ENCODE assay signal across 8 cellular contexts in genomic region chr9:23850242-23851023, GRCh38. TPM values are rescaled to one million over a fixed set of nuclear protein-coding genes. Genes with fewer than 3 reads are reported as not detected.
DNase-seq lines count a peak whose midpoint lies in the region; ATAC-seq, FAIRE-seq and TF ChIP-seq lines count a peak whose summit lies in the region.

No MANE protein-coding gene starts in this region.

- H3K36me3 ChIP-seq in BJ (ENCODE audit: control insufficient read depth, insufficient read depth, low read length): no peaks in the 10 kb centered on the region
- no peaks in the 10 kb centered on the region for H3K36me3 ChIP-seq in H1 (ENCODE audit: control insufficient read depth in 2 of 4, insufficient read depth in 4 of 4, low read length in 3 of 4)
- no peaks in the 10 kb centered on the region for H3K36me3 ChIP-seq in neural cell (ENCODE audit: insufficient read depth, low read length)
- H3K36me3 ChIP-seq in A673 (ENCODE audit: insufficient read depth, low read length, poor library complexity, severe bottlenecking): no peaks in the 10 kb centered on the region

- peak overlapping the region in 2 of 4 experiments; percentile 20 to 73; a peak in 4 of 7 replicates for H3K9ac ChIP-seq in H1 (replicated peaks in 1 of 4; ENCODE audit: extremely low read depth in 1 of 4, low read depth in 3 of 4, low read length in 3 of 4)
- peak overlapping the region; percentile 55 for H3K9ac ChIP-seq in neural cell (ENCODE audit: low read length)

- H4K20me1 ChIP-seq in H1 (replicated peaks in 1 of 2; ENCODE audit: control insufficient read depth in 1 of 2, insufficient read depth in 2 of 2, low read length in 2 of 2): no peaks in the 10 kb centered on the region
- no peaks in the 10 kb centered on the region for H4K20me1 ChIP-seq in neural cell (ENCODE audit: insufficient read depth)

- H2BK5ac ChIP-seq in H1 (ENCODE audit: low read depth, low read length): peak overlapping the region; percentile 50; the same call in 1 of the 2 replicates

- no peak overlapping the region for H2BK20ac ChIP-seq in H1 (ENCODE audit: low read length)

- H3K27me3 ChIP-seq in BJ (ENCODE audit: control insufficient read depth, insufficient read depth, low read length): no peaks in the 10 kb centered on the region
- H3K27me3 ChIP-seq in H1 (replicated peaks in 1 of 4; ENCODE audit: control insufficient read depth in 3 of 4, extremely low read depth in 1 of 4, insufficient read depth in 3 of 4, low read length in 3 of 4): peaks cover 0 to 7% (median 3%) of the 10 kb centered on the region in 4 experiments; a peak in 3 of 7 replicates
- peaks cover 17% of the 10 kb centered on the region for H3K27me3 ChIP-seq in neural cell (ENCODE audit: insufficient read depth, low read depth, low read length)
- no peaks in the 10 kb centered on the region for H3K27me3 ChIP-seq in A673 (replicated peaks; ENCODE audit: insufficient read depth, low read depth, low read length, poor library complexity)

- peaks cover 20% of the 10 kb centered on the region for H3K23me2 ChIP-seq in H1 (ENCODE audit: low read depth, low read length)

- no peaks in the 10 kb centered on the region for H3F3A ChIP-seq in neural cell (ENCODE audit: insufficient read depth, low read length, poor library complexity, severe bottlenecking)

- intact Hi-C loops in A673 (cut with micrococcal nuclease; ENCODE audit: unreplicated experiment): no loop called here

- H2AFZ ChIP-seq in H1 (ENCODE audit: low read length): peak overlapping the region; percentile 98
- no peak overlapping the region for H2AFZ ChIP-seq in neural cell (ENCODE audit: low read depth, low read length)

- H2AK5ac ChIP-seq in H1 (ENCODE audit: low read depth, low read length): no peak overlapping the region

- peak overlapping the region; percentile 89 to 95 for H3K4me2 ChIP-seq in H1 (ENCODE audit: insufficient read depth in 1 of 2, low read depth in 2 of 2, low read length in 2 of 2)
- peak overlapping the region; percentile 59 for H3K4me2 ChIP-seq in neural cell (ENCODE audit: low read length)

- H3K79me2 ChIP-seq in H1 (ENCODE audit: control insufficient read depth in 1 of 2, insufficient read depth in 2 of 2, low read length in 2 of 2) (no peaks in the 10 kb centered on the region), neural cell (replicated peaks; ENCODE audit: insufficient read depth, low read length) (peaks cover 14% of the 10 kb centered on the region)

- POLR2A ChIA-PET in BJ (lab: Charles Lee): no interaction called here
- POLR2A ChIA-PET in H1 (lab: Charles Lee; ENCODE audit: partially characterized antibody): interaction anchor here (0.8 kb wide), 1 partner anchor 24 kb away, joined by 3 read pairs; the partner anchor contains the start of gene ELAVL2
- POLR2A ChIA-PET in A673 (lab: Charles Lee; ENCODE audit: low non-redundant PET): no interaction called here

- no peak overlapping the region for H2BK15ac ChIP-seq in H1 (ENCODE audit: low read length)

- TF ChIP-seq EP300 in H1 (IDR thresholded peaks at IDR 0.05; ENCODE audit: borderline replicate concordance in 1 of 2, low read depth in 2 of 2, low read length in 2 of 2) (no peak), neural cell (conservative IDR thresholded peaks at IDR 0.05; ENCODE audit: poor library complexity, severe bottlenecking) (no peak)

- no peak overlapping the region for H3K56ac ChIP-seq in H1 (replicated peaks; ENCODE audit: insufficient read length, low read depth, low read length)

- no peak overlapping the region for H4K5ac ChIP-seq in H1 (ENCODE audit: insufficient read length, low read depth, low read length)

- TF ChIP-seq POLR2A in H1 (IDR thresholded peaks at IDR 0.05; ENCODE audit: control extremely low read depth in 1 of 2, low read depth in 2 of 2, low read length in 2 of 2): no peak

- WGBS in H1 (ENCODE audit: extremely low coverage in 1 of 2, insufficient coverage in 1 of 2, insufficient read length in 1 of 2, insufficient replicate concordance in 2 of 2, low coverage in 1 of 2, low lambda C conversion rate in 2 of 2, missing lambda C conversion rate in 1 of 2), 2 experiments: 2% methylated on average over 22 of the region's 33 CpGs; no CpG with 5 or more reads in 1 of the 2 experiments

- FAIRE-seq in H1 (lab: Jason Lieb, UNC): no peak

- no peak for TF ChIP-seq CTCF in BJ (IDR thresholded peaks at IDR 0.05; ENCODE audit: insufficient read depth, low read depth, low read length)
- TF ChIP-seq CTCF in H1 (IDR thresholded peaks at IDR 0.05; ENCODE audit: control extremely low read depth in 1 of 3, insufficient read depth in 1 of 3, low read depth in 1 of 3, low read length in 3 of 3): no peak
- no peak for TF ChIP-seq CTCF in neural cell (IDR thresholded peaks at IDR 0.05; ENCODE audit: poor library complexity, severe bottlenecking)
- TF ChIP-seq CTCF in A673 (conservative IDR thresholded peaks at IDR 0.05; ENCODE audit: low read depth, low read length): no peak

- TF ChIP-seq RAD21 in H1 (IDR thresholded peaks at IDR 0.05 in 1 of 2, conservative IDR thresholded peaks at IDR 0.05 in 1 of 2; ENCODE audit: low read depth in 2 of 2, low read length in 2 of 2): peak in 1 of 2 experiments; percentile 2; a peak in 1 of 4 replicates
- TF ChIP-seq RAD21 in neural cell (conservative IDR thresholded peaks at IDR 0.05): peak; percentile 41

- no peak overlapping the region for H4K8ac ChIP-seq in H1 (ENCODE audit: extremely low read depth, insufficient read depth, low read length)

- no peaks in the 10 kb centered on the region for H3K9me2 ChIP-seq in neural cell (ENCODE audit: insufficient read depth, low read length)

- H2BK12ac ChIP-seq in H1 (ENCODE audit: low read depth, low read length): no peak overlapping the region

- DNase-seq in BJ (ENCODE audit: low read depth) (no peak), NCI-H128 (lab: John Stamatoyannopoulos, UW; ENCODE audit: unreplicated experiment) (peak; percentile 40), H1 (ENCODE audit: low read depth in 1 of 2, low spot score in 2 of 2) (peak in 1 of 2 experiments; percentile 61), A673 (ENCODE audit: low spot score) (no peak), cortex of kidney (lab: John Stamatoyannopoulos, UW) (no peak)

- no peak overlapping the region for H3K23ac ChIP-seq in H1 (ENCODE audit: insufficient read length)

- no TSS peak for BruUV-seq in A673 (replicated peaks; lab: Mats Ljungman, UMichigan)

- peaks cover 0 to 9% (median 1%) of the 10 kb centered on the region in 4 experiments; a peak in 4 of 7 replicates for H3K4me1 ChIP-seq in H1 (replicated peaks in 1 of 4; ENCODE audit: control insufficient read depth in 3 of 4, insufficient read depth in 4 of 4, low read length in 3 of 4)
- no peaks in the 10 kb centered on the region for H3K4me1 ChIP-seq in A673 (ENCODE audit: insufficient read depth, low read length, poor library complexity, severe bottlenecking)

- CTCF ChIA-PET in BJ (lab: Yijun Ruan, JAX): no interaction called here
- CTCF ChIA-PET in H1 (lab: Charles Lee; ENCODE audit: partially characterized antibody): no interaction called here
- CTCF ChIA-PET in A673 (lab: Charles Lee): no interaction called here

- H3K79me1 ChIP-seq in H1 (ENCODE audit: low read depth, low read length): no peaks in the 10 kb centered on the region

- H3K9me3 ChIP-seq in H1 (ENCODE audit: insufficient read depth in 2 of 2, low read depth in 1 of 2, low read length in 1 of 2) (no peaks in the 10 kb centered on the region), neural cell (ENCODE audit: low read length) (no peaks in the 10 kb centered on the region), A673 (ENCODE audit: low read depth, low read length, poor library complexity, severe bottlenecking) (no peaks in the 10 kb centered on the region)

- H4K91ac ChIP-seq in H1 (replicated peaks; ENCODE audit: insufficient read length, low read length): no peak overlapping the region

- H2BK120ac ChIP-seq in H1 (replicated peaks; ENCODE audit: low read depth, low read length): no peak overlapping the region

- H3K4me3 ChIP-seq in BJ (ENCODE audit: low read depth, low read length) (peak overlapping the region; percentile 12; the same call in 1 of the 2 replicates), H1 (ENCODE audit: extremely low read depth in 1 of 4, insufficient read depth in 2 of 4, low read depth in 3 of 4, low read length in 4 of 4) (peak overlapping the region; percentile 41 to 83 (median 66)), neural cell (ENCODE audit: low read length) (peak overlapping the region; percentile 75), A673 (ENCODE audit: low read depth, low read length, poor library complexity, severe bottlenecking) (no peak overlapping the region)

- ATAC-seq in HG03280 (IDR thresholded peaks at IDR 0.05; ENCODE audit: unreplicated experiment) (no peak), GM19467 (IDR thresholded peaks at IDR 0.05; ENCODE audit: unreplicated experiment) (no peak)

- no peak overlapping the region; the same call in 1 of the 2 replicates for H3K18ac ChIP-seq in H1 (ENCODE audit: extremely low read depth, low read length)

- peak overlapping the region; percentile 36 for H3K4ac ChIP-seq in H1 (replicated peaks; ENCODE audit: insufficient read length, low read depth, low read length)

- H3K27ac ChIP-seq in H1 (ENCODE audit: low read depth, low read length) (no peak overlapping the region), neural cell (ENCODE audit: low read length) (no peak overlapping the region), A673 (ENCODE audit: low read depth, low read length, poor library complexity, severe bottlenecking) (no peak overlapping the region)

- no peak overlapping the region for H3K14ac ChIP-seq in H1 (ENCODE audit: insufficient read length)

TF ChIP-seq in H1, 55 proteins besides CTCF, POLR2A, EP300 and RAD21 (continues in another document):
- TF ChIP-seq JUND (IDR thresholded peaks at IDR 0.05; ENCODE audit: low read length) (peak; percentile 55; the same call in 1 of the 2 replicates), KDM4A (IDR thresholded peaks at IDR 0.05; ENCODE audit: low read depth, low read length, severe bottlenecking) (peak; percentile 14)

TF ChIP-seq in neural cell, 6 proteins besides CTCF, POLR2A, EP300 and RAD21 (continues in another document):
- no peak for TF ChIP-seq EZH2 (IDR thresholded peaks at IDR 0.05; ENCODE audit: borderline replicate concordance, insufficient read depth, low read length, poor library complexity, severe bottlenecking)
- TF ChIP-seq POLR2AphosphoS5 (IDR thresholded peaks at IDR 0.05): no peak

RNA-seq across cellular contexts. Expression of gene ELAVL2, which starts 24.4 kb away (rescaled TPM):
- polyA plus RNA-seq in BJ (2011; rRNA removed) (0.04 and 0.28 TPM in 2 replicates), H1 (2011; rRNA removed) (2.4 and 4.9 TPM in 2 replicates), neural cell (80.8 and 106 TPM in 2 replicates)
- 0.09 and 0.67 TPM in 2 replicates for polyA minus RNA-seq in BJ (2011; rRNA and poly(A)+ RNA removed)
- total RNA-seq in H1 (2021; fragmentation: NEBNext Ultra II Directional; extraction: Animal tissue kit (Norgen Biotek cat#: 25700)): 20.9 and 21.9 TPM in 2 replicates
- polyA plus RNA-seq in H1 (2011; cell fraction: cytosol; rRNA removed): 5.2 TPM
- 3.9 TPM for polyA plus RNA-seq in H1 (2011; cell fraction: nucleus; rRNA removed)
- polyA plus RNA-seq in H1 (2012, experiment 1 of 2): 5.7 to 12.7 TPM (median 7.2 TPM) in 4 replicates
- 0.77 TPM for polyA plus RNA-seq in H1 (2012, experiment 2 of 2)
- 20.2 TPM for polyA plus RNA-seq in H1 (2013, experiment 1 of 2)
- 19.6 TPM for polyA plus RNA-seq in H1 (2013, experiment 2 of 2)
- polyA minus RNA-seq in H1 (2011; rRNA and poly(A)+ RNA removed): 24.1 and 41.8 TPM in 2 replicates
- 8.0 TPM for polyA minus RNA-seq in H1 (2011; cell fraction: cytosol; rRNA and poly(A)+ RNA removed)
- 70.2 TPM for polyA minus RNA-seq in H1 (2011; cell fraction: nucleus; rRNA and poly(A)+ RNA removed)
- polyA minus RNA-seq in neural cell: 215 and 230 TPM in 2 replicates
- not detected in 2 replicates for total RNA-seq in A673 (2021)
